In genomic region chr10:132519382-132520146, GRCh38 we compare ENCODE assay signal across 1 cellular context.
TF ChIP-seq lines count a peak whose summit lies in the region.

No MANE protein-coding gene starts in this region.

TF ChIP-seq in HCT116, 20 proteins besides CTCF, POLR2A, EP300 and RAD21 (continued from another document):
- no peak for TF ChIP-seq REST (IDR thresholded peaks at IDR 0.05; ENCODE audit: low read depth)
- no peak for TF ChIP-seq JUND (IDR thresholded peaks at IDR 0.05)
- no peak for TF ChIP-seq YY1 (IDR thresholded peaks at IDR 0.05; ENCODE audit: extremely low read depth, insufficient replicate concordance, low read depth, low read length)
- no peak for TF ChIP-seq SRF (IDR thresholded peaks at IDR 0.05; ENCODE audit: low read depth)
- TF ChIP-seq FOSL1 (IDR thresholded peaks at IDR 0.05; ENCODE audit: low read depth): no peak
- TF ChIP-seq ZFX (IDR thresholded peaks at IDR 0.05): no peak
- TF ChIP-seq, protein P1, sequence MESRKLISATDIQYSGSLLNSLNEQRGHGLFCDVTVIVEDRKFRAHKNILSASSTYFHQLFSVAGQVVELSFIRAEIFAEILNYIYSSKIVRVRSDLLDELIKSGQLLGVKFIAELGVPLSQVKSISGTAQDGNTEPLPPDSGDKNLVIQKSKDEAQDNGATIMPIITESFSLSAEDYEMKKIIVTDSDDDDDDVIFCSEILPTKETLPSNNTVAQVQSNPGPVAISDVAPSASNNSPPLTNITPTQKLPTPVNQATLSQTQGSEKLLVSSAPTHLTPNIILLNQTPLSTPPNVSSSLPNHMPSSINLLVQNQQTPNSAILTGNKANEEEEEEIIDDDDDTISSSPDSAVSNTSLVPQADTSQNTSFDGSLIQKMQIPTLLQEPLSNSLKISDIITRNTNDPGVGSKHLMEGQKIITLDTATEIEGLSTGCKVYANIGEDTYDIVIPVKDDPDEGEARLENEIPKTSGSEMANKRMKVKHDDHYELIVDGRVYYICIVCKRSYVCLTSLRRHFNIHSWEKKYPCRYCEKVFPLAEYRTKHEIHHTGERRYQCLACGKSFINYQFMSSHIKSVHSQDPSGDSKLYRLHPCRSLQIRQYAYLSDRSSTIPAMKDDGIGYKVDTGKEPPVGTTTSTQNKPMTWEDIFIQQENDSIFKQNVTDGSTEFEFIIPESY (IDR thresholded peaks at IDR 0.05; ENCODE audit: extremely low read depth, insufficient replicate concordance, low read length): no peak
- no peak for TF ChIP-seq TCF7L2 (IDR thresholded peaks at IDR 0.05; ENCODE audit: borderline replicate concordance, extremely low read depth, insufficient read depth, insufficient read length)
- TF ChIP-seq SIN3A (IDR thresholded peaks at IDR 0.05; ENCODE audit: low read depth): no peak
- TF ChIP-seq POLR2AphosphoS5 (IDR thresholded peaks at IDR 0.05; ENCODE audit: low read depth, low read length): no peak
- no peak for TF ChIP-seq MAX (IDR thresholded peaks at IDR 0.05)
- TF ChIP-seq ELF1 (IDR thresholded peaks at IDR 0.05; ENCODE audit: borderline replicate concordance, low read depth): no peak
